ENCODE assay signal across 8 cellular contexts in genomic region chr2:100610381-100610831, GRCh38. TPM values are rescaled to one million over a fixed set of nuclear protein-coding genes. Genes with fewer than 3 reads are reported as not detected.
DNase-seq lines count a peak whose midpoint lies in the region; ATAC-seq, FAIRE-seq and TF ChIP-seq lines count a peak whose summit lies in the region.

No MANE protein-coding gene starts in this region.

- peak; percentile 83 for TF ChIP-seq CTCF in bronchial epithelial cell (IDR thresholded peaks at IDR 0.05; ENCODE audit: insufficient read depth, low read length, severe bottlenecking)

- no peaks in the 10 kb centered on the region for H3K36me3 ChIP-seq in bronchial epithelial cell (ENCODE audit: control insufficient read depth, insufficient read depth, low read length)

- DNase-seq in NCI-H524 (lab: John Stamatoyannopoulos, UW): peak; percentile 47 to 72
- DNase-seq in NCI-H524 treated with DMSO at 0.1 percent for 48 hours (lab: John Stamatoyannopoulos, UW): no peak
- peak; percentile 11 to 43 for DNase-seq in NCI-H1930 (lab: John Stamatoyannopoulos, UW)
- peak; percentile 51 for DNase-seq in activated CD4-positive, CD25-positive, alpha-beta regulatory T cell treated with anti-CD3 and anti-CD28 coated beads, Interleukin-2, amount 50 U/mL, for 16 hours (ENCODE audit: low read depth, low spot score)
- DNase-seq in bronchial epithelial cell (ENCODE audit: low read depth): peak; percentile 22
- peak; percentile 54 for DNase-seq in left lobe of liver (ENCODE audit: low spot score)
- DNase-seq in stimulated activated CD4-positive, alpha-beta T cell treated with anti-CD3 and anti-CD28 coated beads, Interleukin-4, amount 100 ng/mL, for 48 hours (ENCODE audit: low read depth in 2 of 2): peak; percentile 62 to 67

- peak; percentile 82 for ATAC-seq in left lobe of liver
- no peak for ATAC-seq in GM18873 (IDR thresholded peaks at IDR 0.05; ENCODE audit: low FRiP score, unreplicated experiment)

- no peak overlapping the region for H3K4me3 ChIP-seq in bronchial epithelial cell (ENCODE audit: low read depth, low read length)

- no peaks in the 10 kb centered on the region for H3K27me3 ChIP-seq in bronchial epithelial cell (ENCODE audit: control insufficient read depth, insufficient read depth, low read length)

- no peak for FAIRE-seq in bronchial epithelial cell (lab: Jason Lieb, UNC)

RNA-seq across cellular contexts. Expression of gene PDCL3, which starts 47.6 kb away (rescaled TPM):
- total RNA-seq in bronchial epithelial cell (25.3 and 40.7 TPM in 2 replicates), left lobe of liver (5.8 TPM)
